Comparison of ENCODE assay signal across 1 cellular context in the genomic region with DNA sequence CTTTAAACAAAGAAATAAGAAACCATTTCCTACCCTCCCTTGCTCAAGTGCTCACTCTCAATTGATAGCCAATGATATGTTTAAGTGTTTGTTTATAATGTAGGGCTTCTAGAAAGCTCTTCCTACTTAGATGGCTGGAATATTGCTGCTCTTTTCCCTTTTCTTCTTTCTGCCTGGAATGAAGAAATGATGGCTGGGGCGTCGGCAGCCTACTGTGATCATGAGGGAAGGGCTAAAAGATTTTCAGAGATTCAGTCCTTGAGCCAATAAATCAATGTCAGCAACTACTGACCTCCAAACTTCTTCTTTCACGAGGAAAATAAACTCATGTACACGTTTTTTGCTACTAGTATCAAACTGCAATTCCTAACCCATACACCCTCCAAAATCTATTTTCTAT.
TF ChIP-seq lines count a peak whose summit lies in the region.

No MANE protein-coding gene starts in this region.

TF ChIP-seq in H1, 55 proteins besides CTCF, POLR2A, EP300 and RAD21:
- peak; percentile 67; the same call in 1 of the 2 replicates for TF ChIP-seq KDM1A (IDR thresholded peaks at IDR 0.05; ENCODE audit: borderline replicate concordance, low read length)
- TF ChIP-seq JUN (IDR thresholded peaks at IDR 0.05; ENCODE audit: low read depth, low read length), result no peak
TF ChIP-seq in H1: peak in this region for 1.
